Comparison of ENCODE assay signal across 1 cellular context in the genomic region with DNA sequence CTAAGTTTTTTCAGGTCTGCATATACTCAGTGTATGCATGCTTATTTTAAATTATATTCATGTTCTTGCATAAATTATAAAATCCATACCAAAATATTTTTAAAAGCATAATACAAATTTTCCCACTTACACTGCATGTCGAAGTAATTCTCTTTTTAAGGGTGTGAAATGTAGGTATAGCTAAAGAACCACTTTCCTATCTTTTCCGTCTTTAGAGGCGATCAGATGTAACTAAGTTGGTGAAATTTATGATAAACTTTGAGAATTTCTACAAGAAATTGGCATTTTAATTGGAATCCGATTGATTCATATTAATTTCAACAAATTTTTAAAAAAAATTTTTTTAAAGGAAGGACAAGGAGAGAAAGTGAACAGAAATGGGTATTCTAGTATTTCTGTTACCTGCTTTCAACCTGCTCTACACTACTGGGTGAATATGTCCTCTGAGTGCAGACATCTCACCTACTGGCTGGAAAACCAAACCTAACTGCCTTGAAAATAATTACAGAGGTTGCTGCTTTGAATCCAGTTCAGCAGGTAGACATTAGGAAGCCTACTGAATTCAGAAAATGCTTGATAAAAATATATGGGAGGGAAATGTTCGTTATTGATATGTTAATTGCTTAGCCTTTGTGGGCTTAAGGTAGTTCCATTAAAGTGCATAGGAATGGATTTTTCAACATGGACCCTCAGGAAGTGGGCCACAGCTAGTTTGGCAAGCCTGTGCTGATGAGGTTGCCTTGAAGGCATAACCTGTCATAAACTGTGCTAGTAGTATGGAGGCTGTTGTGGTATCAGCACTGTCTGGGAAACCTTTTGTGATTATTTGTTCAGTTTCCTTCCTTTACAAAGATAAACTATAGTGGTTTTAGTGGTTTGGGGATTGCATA.
TF ChIP-seq lines count a peak whose summit lies in the region.

No MANE protein-coding gene starts in this region.

TF ChIP-seq in K562, 482 proteins besides CTCF, POLR2A, EP300 and RAD21:
- TF ChIP-seq, protein P1, sequence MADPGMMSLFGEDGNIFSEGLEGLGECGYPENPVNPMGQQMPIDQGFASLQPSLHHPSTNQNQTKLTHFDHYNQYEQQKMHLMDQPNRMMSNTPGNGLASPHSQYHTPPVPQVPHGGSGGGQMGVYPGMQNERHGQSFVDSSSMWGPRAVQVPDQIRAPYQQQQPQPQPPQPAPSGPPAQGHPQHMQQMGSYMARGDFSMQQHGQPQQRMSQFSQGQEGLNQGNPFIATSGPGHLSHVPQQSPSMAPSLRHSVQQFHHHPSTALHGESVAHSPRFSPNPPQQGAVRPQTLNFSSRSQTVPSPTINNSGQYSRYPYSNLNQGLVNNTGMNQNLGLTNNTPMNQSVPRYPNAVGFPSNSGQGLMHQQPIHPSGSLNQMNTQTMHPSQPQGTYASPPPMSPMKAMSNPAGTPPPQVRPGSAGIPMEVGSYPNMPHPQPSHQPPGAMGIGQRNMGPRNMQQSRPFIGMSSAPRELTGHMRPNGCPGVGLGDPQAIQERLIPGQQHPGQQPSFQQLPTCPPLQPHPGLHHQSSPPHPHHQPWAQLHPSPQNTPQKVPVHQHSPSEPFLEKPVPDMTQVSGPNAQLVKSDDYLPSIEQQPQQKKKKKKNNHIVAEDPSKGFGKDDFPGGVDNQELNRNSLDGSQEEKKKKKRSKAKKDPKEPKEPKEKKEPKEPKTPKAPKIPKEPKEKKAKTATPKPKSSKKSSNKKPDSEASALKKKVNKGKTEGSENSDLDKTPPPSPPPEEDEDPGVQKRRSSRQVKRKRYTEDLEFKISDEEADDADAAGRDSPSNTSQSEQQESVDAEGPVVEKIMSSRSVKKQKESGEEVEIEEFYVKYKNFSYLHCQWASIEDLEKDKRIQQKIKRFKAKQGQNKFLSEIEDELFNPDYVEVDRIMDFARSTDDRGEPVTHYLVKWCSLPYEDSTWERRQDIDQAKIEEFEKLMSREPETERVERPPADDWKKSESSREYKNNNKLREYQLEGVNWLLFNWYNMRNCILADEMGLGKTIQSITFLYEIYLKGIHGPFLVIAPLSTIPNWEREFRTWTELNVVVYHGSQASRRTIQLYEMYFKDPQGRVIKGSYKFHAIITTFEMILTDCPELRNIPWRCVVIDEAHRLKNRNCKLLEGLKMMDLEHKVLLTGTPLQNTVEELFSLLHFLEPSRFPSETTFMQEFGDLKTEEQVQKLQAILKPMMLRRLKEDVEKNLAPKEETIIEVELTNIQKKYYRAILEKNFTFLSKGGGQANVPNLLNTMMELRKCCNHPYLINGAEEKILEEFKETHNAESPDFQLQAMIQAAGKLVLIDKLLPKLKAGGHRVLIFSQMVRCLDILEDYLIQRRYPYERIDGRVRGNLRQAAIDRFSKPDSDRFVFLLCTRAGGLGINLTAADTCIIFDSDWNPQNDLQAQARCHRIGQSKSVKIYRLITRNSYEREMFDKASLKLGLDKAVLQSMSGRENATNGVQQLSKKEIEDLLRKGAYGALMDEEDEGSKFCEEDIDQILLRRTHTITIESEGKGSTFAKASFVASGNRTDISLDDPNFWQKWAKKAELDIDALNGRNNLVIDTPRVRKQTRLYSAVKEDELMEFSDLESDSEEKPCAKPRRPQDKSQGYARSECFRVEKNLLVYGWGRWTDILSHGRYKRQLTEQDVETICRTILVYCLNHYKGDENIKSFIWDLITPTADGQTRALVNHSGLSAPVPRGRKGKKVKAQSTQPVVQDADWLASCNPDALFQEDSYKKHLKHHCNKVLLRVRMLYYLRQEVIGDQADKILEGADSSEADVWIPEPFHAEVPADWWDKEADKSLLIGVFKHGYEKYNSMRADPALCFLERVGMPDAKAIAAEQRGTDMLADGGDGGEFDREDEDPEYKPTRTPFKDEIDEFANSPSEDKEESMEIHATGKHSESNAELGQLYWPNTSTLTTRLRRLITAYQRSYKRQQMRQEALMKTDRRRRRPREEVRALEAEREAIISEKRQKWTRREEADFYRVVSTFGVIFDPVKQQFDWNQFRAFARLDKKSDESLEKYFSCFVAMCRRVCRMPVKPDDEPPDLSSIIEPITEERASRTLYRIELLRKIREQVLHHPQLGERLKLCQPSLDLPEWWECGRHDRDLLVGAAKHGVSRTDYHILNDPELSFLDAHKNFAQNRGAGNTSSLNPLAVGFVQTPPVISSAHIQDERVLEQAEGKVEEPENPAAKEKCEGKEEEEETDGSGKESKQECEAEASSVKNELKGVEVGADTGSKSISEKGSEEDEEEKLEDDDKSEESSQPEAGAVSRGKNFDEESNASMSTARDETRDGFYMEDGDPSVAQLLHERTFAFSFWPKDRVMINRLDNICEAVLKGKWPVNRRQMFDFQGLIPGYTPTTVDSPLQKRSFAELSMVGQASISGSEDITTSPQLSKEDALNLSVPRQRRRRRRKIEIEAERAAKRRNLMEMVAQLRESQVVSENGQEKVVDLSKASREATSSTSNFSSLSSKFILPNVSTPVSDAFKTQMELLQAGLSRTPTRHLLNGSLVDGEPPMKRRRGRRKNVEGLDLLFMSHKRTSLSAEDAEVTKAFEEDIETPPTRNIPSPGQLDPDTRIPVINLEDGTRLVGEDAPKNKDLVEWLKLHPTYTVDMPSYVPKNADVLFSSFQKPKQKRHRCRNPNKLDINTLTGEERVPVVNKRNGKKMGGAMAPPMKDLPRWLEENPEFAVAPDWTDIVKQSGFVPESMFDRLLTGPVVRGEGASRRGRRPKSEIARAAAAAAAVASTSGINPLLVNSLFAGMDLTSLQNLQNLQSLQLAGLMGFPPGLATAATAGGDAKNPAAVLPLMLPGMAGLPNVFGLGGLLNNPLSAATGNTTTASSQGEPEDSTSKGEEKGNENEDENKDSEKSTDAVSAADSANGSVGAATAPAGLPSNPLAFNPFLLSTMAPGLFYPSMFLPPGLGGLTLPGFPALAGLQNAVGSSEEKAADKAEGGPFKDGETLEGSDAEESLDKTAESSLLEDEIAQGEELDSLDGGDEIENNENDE (IDR thresholded peaks at IDR 0.05; ENCODE audit: low read depth, low read length), result no peak
- peak; percentile 85 for TF ChIP-seq CBX8 (IDR thresholded peaks at IDR 0.05; ENCODE audit: borderline replicate concordance, extremely low read depth, low read depth, low read length, poor library complexity, severe bottlenecking)
TF ChIP-seq in K562: peak in this region for 1.
